In genomic region chr20:24920706-24921105, GRCh38 we compare ENCODE assay signal across 5 cellular contexts. TPM values are rescaled to one million over a fixed set of nuclear protein-coding genes. Genes with fewer than 3 reads are reported as not detected.
"Had no signal": no experiment of that assay in that cellular context is flagged by ENCODE, and none has a peak within 500 bp of the region (broad histone marks: within the 10 kb centered on the region; RNA-seq: fewer than 3 reads in every experiment).

No MANE protein-coding gene starts in this region.

RNA-seq across cellular contexts. Expression of gene CST7, which starts 28.4 kb away (rescaled TPM):
- total RNA-seq: HepG2, IMR-90, OCI-LY7, PC-3, SJSA1 had no signal
- polyA plus RNA-seq: HepG2, IMR-90 had no signal
